Comparison of ENCODE assay signal across 12 cellular contexts in genomic region chr2:164757934-164758695, GRCh38.
DNase-seq lines count a peak whose midpoint lies in the region; ATAC-seq and TF ChIP-seq lines count a peak whose summit lies in the region.
"Had no signal": no experiment of that assay in that cellular context is flagged by ENCODE, and none has a peak within 500 bp of the region (broad histone marks: within the 10 kb centered on the region; RNA-seq: fewer than 3 reads in every experiment).

No MANE protein-coding gene starts in this region.

- TF ChIP-seq CTCF in chondrocyte (IDR thresholded peaks at IDR 0.05) (no peak), mucosa of descending colon (IDR thresholded peaks at IDR 0.05) (no peak), GM13976 (IDR thresholded peaks at IDR 0.05; ENCODE audit: borderline replicate concordance, control extremely low read depth, extremely low read depth, insufficient read depth, missing control alignments) (no peak)

- H3K4me1 ChIP-seq in mucosa of descending colon (ENCODE audit: low read depth) = no peaks in the 10 kb centered on the region

- peaks cover 27% of the 10 kb centered on the region for H3K4me1 Mint-ChIP-seq in chondrocyte (ENCODE audit: low read depth)
- no peaks in the 10 kb centered on the region for H3K4me1 Mint-ChIP-seq in activated naive CD4-positive, alpha-beta T cell treated with anti-CD3 and anti-CD28 coated beads, Interleukin-2, amount 10 ng/mL, durations not matched to agents 7 days and 5 days
- H3K4me1 Mint-ChIP-seq in immature natural killer cell = no peaks in the 10 kb centered on the region

- H3K36me3 Mint-ChIP-seq in chondrocyte (ENCODE audit: low read depth) (peaks cover 2% of the 10 kb centered on the region), immature natural killer cell (no peaks in the 10 kb centered on the region)
- H3K36me3 Mint-ChIP-seq in activated naive CD4-positive, alpha-beta T cell treated with anti-CD3 and anti-CD28 coated beads, Interleukin-2, amount 10 ng/mL, durations not matched to agents 7 days and 5 days = no peaks in the 10 kb centered on the region

- H3K9me3 Mint-ChIP-seq in chondrocyte (ENCODE audit: low read depth) = no peaks in the 10 kb centered on the region
- H3K9me3 Mint-ChIP-seq in activated naive CD4-positive, alpha-beta T cell treated with anti-CD3 and anti-CD28 coated beads, Interleukin-2, amount 10 ng/mL, durations not matched to agents 7 days and 5 days = no peaks in the 10 kb centered on the region
- no peaks in the 10 kb centered on the region for H3K9me3 Mint-ChIP-seq in immature natural killer cell
- H3K9me3 Mint-ChIP-seq: CD4-positive, alpha-beta T cell; T-helper 1 cell treated with Interleukin-12 subunit alpha and Interleukin-12 subunit beta and Interleukin-4 antibody, amounts not matched to agents 30 μg/mL and 1 μg/mL, for 36 hours had no signal

- H3K4me3 ChIP-seq in mucosa of descending colon = no peak overlapping the region
- H3K4me3 ChIP-seq: ovary had no signal

- H3K27me3 Mint-ChIP-seq in chondrocyte (ENCODE audit: low read depth) (no peaks in the 10 kb centered on the region), immature natural killer cell (ENCODE audit: low read depth in 3 of 3) (no peaks in the 10 kb centered on the region)
- H3K27me3 Mint-ChIP-seq in activated naive CD4-positive, alpha-beta T cell treated with anti-CD3 and anti-CD28 coated beads, Interleukin-2, amount 10 ng/mL, durations not matched to agents 7 days and 5 days = no peaks in the 10 kb centered on the region
- H3K27me3 Mint-ChIP-seq: CD4-positive, alpha-beta T cell had no signal

- CTCF ChIA-PET in activated naive CD4-positive, alpha-beta T cell treated with anti-CD3 and anti-CD28 coated beads, Interleukin-2, amount 10 ng/mL, durations not matched to agents 7 days and 5 days (lab: Charles Lee) = no interaction called here

- no peaks in the 10 kb centered on the region for H3K9me3 ChIP-seq in mucosa of descending colon
- H3K9me3 ChIP-seq: ovary had no signal

- H3K4me3 Mint-ChIP-seq in chondrocyte (ENCODE audit: unreplicated experiment) = no peak overlapping the region
- H3K4me3 Mint-ChIP-seq in activated naive CD4-positive, alpha-beta T cell treated with anti-CD3 and anti-CD28 coated beads, Interleukin-2, amount 10 ng/mL, durations not matched to agents 7 days and 5 days = no peak overlapping the region
- H3K4me3 Mint-ChIP-seq in immature natural killer cell = no peak overlapping the region
- H3K4me3 Mint-ChIP-seq: CD4-positive, alpha-beta T cell; T-helper 1 cell treated with Interleukin-12 subunit alpha and Interleukin-12 subunit beta and Interleukin-4 antibody, amounts not matched to agents 30 μg/mL and 1 μg/mL, for 36 hours had no signal

- peak; percentile 82 to 88 for DNase-seq in AML-193 (lab: John Stamatoyannopoulos, UW)
- DNase-seq in LoVo (ENCODE audit: low spot score) = peak; percentile 74
- no peak for DNase-seq in chondrocyte (ENCODE audit: low spot score)
- DNase-seq in mucosa of descending colon = no peak
- DNase-seq in GM13976 (ENCODE audit: low spot score) = no peak
- DNase-seq in activated naive CD4-positive, alpha-beta T cell treated with anti-CD3 and anti-CD28 coated beads, Interleukin-2, amount 10 ng/mL, durations not matched to agents 7 days and 5 days = no peak
- no peak for DNase-seq in immature natural killer cell
- DNase-seq in NCI-H1436 (lab: John Stamatoyannopoulos, UW) = no peak
- DNase-seq: CD4-positive, alpha-beta T cell; ovary; stimulated activated CD4-positive, alpha-beta T cell treated with anti-CD3 and anti-CD28 coated beads, Interleukin-4, amount 100 ng/mL, for 24 hours had no signal

- no peaks in the 10 kb centered on the region for H3K36me3 ChIP-seq in mucosa of descending colon (ENCODE audit: low read depth)
- H3K36me3 ChIP-seq: ovary had no signal

- H3K27ac Mint-ChIP-seq in chondrocyte (ENCODE audit: unreplicated experiment) (peak overlapping the region; percentile 56), immature natural killer cell (no peak overlapping the region)
- H3K27ac Mint-ChIP-seq in activated naive CD4-positive, alpha-beta T cell treated with anti-CD3 and anti-CD28 coated beads, Interleukin-2, amount 10 ng/mL, durations not matched to agents 7 days and 5 days = no peak overlapping the region
- H3K27ac Mint-ChIP-seq: CD4-positive, alpha-beta T cell; T-helper 1 cell treated with Interleukin-12 subunit alpha and Interleukin-12 subunit beta and Interleukin-4 antibody, amounts not matched to agents 30 μg/mL and 1 μg/mL, for 36 hours had no signal

- intact Hi-C loops in mucosa of descending colon (cut with DNase I, micrococcal nuclease) = no loop called here

- ATAC-seq in mucosa of descending colon = peak; percentile 32

- in situ Hi-C loops in GM13976 (cut with MboI; ENCODE audit: low sequenced_read_pairs, unreplicated experiment) = no loop called here

Comparison
In these comparisons a context has a peak if more than half of its experiments do, and no peak if none do; other contexts are left out.
1. DNase-seq: peak in AML-193 (2 of 2) and LoVo (single experiment); none in chondrocyte (single experiment), mucosa of descending colon (0 of 3), GM13976 (single experiment), activated naive CD4-positive, alpha-beta T cell treated with anti-CD3 and anti-CD28 coated beads, Interleukin-2, amount 10 ng/mL, durations not matched to agents 7 days and 5 days (single experiment), immature natural killer cell (0 of 3) and NCI-H1436 (single experiment).